Comparison of ENCODE assay signal across 16 cellular contexts in genomic region chr11:93251922-93252321, GRCh38. TPM values are rescaled to one million over a fixed set of nuclear protein-coding genes. Genes with fewer than 3 reads are reported as not detected.
DNase-seq lines count a peak whose midpoint lies in the region; ATAC-seq, FAIRE-seq and TF ChIP-seq lines count a peak whose summit lies in the region.
"Had no signal": no experiment of that assay in that cellular context is flagged by ENCODE, and none has a peak within 500 bp of the region (broad histone marks: within the 10 kb centered on the region; RNA-seq: fewer than 3 reads in every experiment).

No MANE protein-coding gene starts in this region.

- H3K9ac ChIP-seq in HepG2 (ENCODE audit: insufficient read depth, low read depth, low read length) = no peak overlapping the region
- no peak overlapping the region for H3K9ac ChIP-seq in endodermal cell (ENCODE audit: extremely low read depth, low read length, poor library complexity, severe bottlenecking)
- H3K9ac ChIP-seq: BLaER1 treated with 17β-estradiol and CSF1 and Interleukin-3, amounts not matched to agents 10 nM and 100 nM had no signal

- CTCF ChIA-PET in HepG2 (lab: Yijun Ruan, JAX; ENCODE audit: low intra/inter-chr PET ratio, low total read pairs) = no interaction called here

- H4K20me1 ChIP-seq in HepG2 (ENCODE audit: insufficient read depth, low read length) = no peaks in the 10 kb centered on the region
- H4K20me1 ChIP-seq: BLaER1 treated with 17β-estradiol and CSF1 and Interleukin-3, amounts not matched to agents 10 nM and 100 nM had no signal

- TF ChIP-seq POLR2A in right lobe of liver (IDR thresholded peaks at IDR 0.05) = no peak
- no peak for TF ChIP-seq POLR2A in HepG2 (IDR thresholded peaks at IDR 0.05; ENCODE audit: insufficient read depth in 1 of 2, low read depth in 2 of 2, low read length in 2 of 2)

- H3K27me3 Mint-ChIP-seq in endodermal cell (ENCODE audit: insufficient read depth) = peaks cover 4% of the 10 kb centered on the region
- H3K27me3 Mint-ChIP-seq: CD4-positive, CD25-positive, alpha-beta regulatory T cell had no signal

- no peak overlapping the region for H3K27ac ChIP-seq in right lobe of liver
- no peak overlapping the region for H3K27ac ChIP-seq in HepG2 (ENCODE audit: extremely low read length, insufficient read depth, low read length)
- no peak overlapping the region for H3K27ac ChIP-seq in endodermal cell (ENCODE audit: low read depth, low read length)
- no peak overlapping the region for H3K27ac ChIP-seq in small intestine (ENCODE audit: low read depth in 1 of 2, low read length in 1 of 2)
- H3K27ac ChIP-seq: BLaER1 treated with 17β-estradiol and CSF1 and Interleukin-3, amounts not matched to agents 10 nM and 100 nM had no signal

- no peak overlapping the region for H3K4me2 ChIP-seq in HepG2 (ENCODE audit: low read depth, low read length)
- H3K4me2 ChIP-seq: BLaER1 treated with 17β-estradiol and CSF1 and Interleukin-3, amounts not matched to agents 10 nM and 100 nM had no signal

- H3K36me3 Mint-ChIP-seq in endodermal cell (ENCODE audit: low read depth) = no peaks in the 10 kb centered on the region
- H3K36me3 Mint-ChIP-seq: CD4-positive, CD25-positive, alpha-beta regulatory T cell had no signal

- H3K9me3 Mint-ChIP-seq in endodermal cell = peaks cover 5% of the 10 kb centered on the region

- H3K9me3 ChIP-seq in right lobe of liver = no peaks in the 10 kb centered on the region
- no peaks in the 10 kb centered on the region for H3K9me3 ChIP-seq in HepG2 (ENCODE audit: low read length)
- no peaks in the 10 kb centered on the region for H3K9me3 ChIP-seq in endodermal cell (ENCODE audit: control insufficient read depth, low read length)
- no peaks in the 10 kb centered on the region for H3K9me3 ChIP-seq in small intestine (ENCODE audit: control insufficient read depth, low read depth)
- H3K9me3 ChIP-seq: BLaER1 treated with 17β-estradiol and CSF1 and Interleukin-3, amounts not matched to agents 10 nM and 100 nM had no signal

- H3K27me3 ChIP-seq in right lobe of liver = no peaks in the 10 kb centered on the region
- H3K27me3 ChIP-seq in HepG2 (ENCODE audit: control insufficient read depth in 1 of 2, insufficient read depth in 2 of 2, low read length in 2 of 2) = no peaks in the 10 kb centered on the region
- H3K27me3 ChIP-seq in endodermal cell (ENCODE audit: control insufficient read depth, insufficient read depth, low read length, poor library complexity, severe bottlenecking) = no peaks in the 10 kb centered on the region
- no peaks in the 10 kb centered on the region for H3K27me3 ChIP-seq in small intestine (ENCODE audit: control insufficient read depth in 2 of 2, insufficient read depth in 2 of 2, low read length in 2 of 2)
- H3K27me3 ChIP-seq: BLaER1 treated with 17β-estradiol and CSF1 and Interleukin-3, amounts not matched to agents 10 nM and 100 nM had no signal

- no peak overlapping the region for H3K27ac Mint-ChIP-seq in endodermal cell
- H3K27ac Mint-ChIP-seq: CD4-positive, CD25-positive, alpha-beta regulatory T cell had no signal

- TF ChIP-seq CTCF in right lobe of liver (IDR thresholded peaks at IDR 0.05) (peak in 1 of 4 donors; percentile 23), HepG2 (CRISPR knock-in tag; IDR thresholded peaks at IDR 0.05) (no peak), endodermal cell (conservative IDR thresholded peaks at IDR 0.05) (peak; percentile 71)

- ATAC-seq in right lobe of liver (peak in 3 of 4 donors; percentile 29 to 71 (median 29)), HepG2 (no peak), left colon (peak; percentile 52), HG03460 (IDR thresholded peaks at IDR 0.05; ENCODE audit: unreplicated experiment) (no peak)

- no peak overlapping the region for H3K4me3 Mint-ChIP-seq in endodermal cell
- H3K4me3 Mint-ChIP-seq: CD4-positive, CD25-positive, alpha-beta regulatory T cell had no signal

- no TSS peak for BruUV-seq in HepG2 (replicated peaks; lab: Mats Ljungman, UMichigan)

- DNase-seq in right lobe of liver = no peak
- DNase-seq in HepG2 (ENCODE audit: low spot score) = no peak
- no peak for DNase-seq in endodermal cell
- no peak for DNase-seq in left colon
- DNase-seq in small intestine = peak; percentile 19
- DNase-seq in activated T-cell treated with anti-CD3 and anti-CD28 coated beads, Interleukin-2, amount 50 U/mL, for 48 hours = no peak
- no peak for DNase-seq in activated T-cell treated with anti-CD3 and anti-CD28 coated beads for 4 hours
- DNase-seq: 8988T; AML-193; CD4-positive, CD25-positive, alpha-beta regulatory T cell; DMS79 treated with DMSO at 0.1 percent for 48 hours; GDM1 had no signal

- no peaks in the 10 kb centered on the region for H3K79me2 ChIP-seq in HepG2 (ENCODE audit: insufficient read depth, low read length)

- no peak for TF ChIP-seq RAD21 in HepG2 (CRISPR knock-in tag; IDR thresholded peaks at IDR 0.05)

- POLR2A ChIA-PET in HepG2 (lab: Yijun Ruan, JAX) = no interaction called here

- intact Hi-C loops in right lobe of liver (cut with DNase I) = no loop called here
- intact Hi-C loops in HepG2 (cut with micrococcal nuclease; ENCODE audit: unreplicated experiment) = no loop called here
- intact Hi-C loops in left colon (cut with DNase I, micrococcal nuclease) = no loop called here

- 100% methylated on average over 1 of the region's 1 CpG for WGBS in right lobe of liver (ENCODE audit: insufficient coverage, low coverage, low lambda C conversion rate, missing lambda C conversion rate)
- 0% methylated on average over 1 of the region's 1 CpG for WGBS in HepG2 (ENCODE audit: low lambda C conversion rate)
- 87 to 100% methylated on average over 1 of the region's 1 CpG for WGBS in endodermal cell (ENCODE audit: insufficient coverage in 1 of 2, insufficient read length in 1 of 2), 2 experiments
- 79 to 92% (median 87%) methylated on average over 1 of the region's 1 CpG for whole genome bisulfite sequencing in small intestine, 3 donors

- peaks cover 14% of the 10 kb centered on the region for H3K4me1 Mint-ChIP-seq in endodermal cell
- H3K4me1 Mint-ChIP-seq: CD4-positive, CD25-positive, alpha-beta regulatory T cell had no signal

- FAIRE-seq in HepG2 (lab: Jason Lieb, UNC) = no peak
- no peak for FAIRE-seq in small intestine (lab: Jason Lieb, UNC)
- FAIRE-seq: GM19239, HTR-8/SVneo had no signal

- no peak overlapping the region for H3K4me3 ChIP-seq in right lobe of liver
- no peak overlapping the region for H3K4me3 ChIP-seq in HepG2 (replicated peaks in 1 of 3; ENCODE audit: insufficient read depth in 1 of 3, low read depth in 2 of 3, low read length in 3 of 3)
- H3K4me3 ChIP-seq in endodermal cell (ENCODE audit: low read length) = no peak overlapping the region
- no peak overlapping the region for H3K4me3 ChIP-seq in small intestine (ENCODE audit: low read depth in 1 of 2, low read length in 2 of 2)
- H3K4me3 ChIP-seq: BLaER1 treated with 17β-estradiol and CSF1 and Interleukin-3, amounts not matched to agents 10 nM and 100 nM had no signal

- H3K36me3 ChIP-seq in right lobe of liver (no peaks in the 10 kb centered on the region), HepG2 (replicated peaks in 1 of 2; ENCODE audit: control insufficient read depth in 1 of 2, insufficient read depth in 2 of 2, low read length in 2 of 2) (no peaks in the 10 kb centered on the region), endodermal cell (ENCODE audit: control insufficient read depth, insufficient read depth, low read length) (no peaks in the 10 kb centered on the region), small intestine (ENCODE audit: control insufficient read depth in 2 of 2, insufficient read depth in 2 of 2, low read length in 2 of 2) (no peaks in the 10 kb centered on the region)
- H3K36me3 ChIP-seq: BLaER1 treated with 17β-estradiol and CSF1 and Interleukin-3, amounts not matched to agents 10 nM and 100 nM had no signal

- no peak overlapping the region for H2AFZ ChIP-seq in HepG2 (ENCODE audit: low read length)

- no peak for TF ChIP-seq EP300 in HepG2 (IDR thresholded peaks at IDR 0.05; ENCODE audit: low read depth in 2 of 2, low read length in 2 of 2)
- no peak for TF ChIP-seq EP300 in HepG2 (CRISPR knock-in tag; IDR thresholded peaks at IDR 0.05; ENCODE audit: borderline replicate concordance)

- H3K4me1 ChIP-seq in right lobe of liver (no peaks in the 10 kb centered on the region), HepG2 (ENCODE audit: insufficient read depth, low read length) (no peaks in the 10 kb centered on the region), endodermal cell (ENCODE audit: control insufficient read depth, insufficient read depth, low read length) (no peaks in the 10 kb centered on the region), small intestine (ENCODE audit: control insufficient read depth in 2 of 2, insufficient read depth in 1 of 2, low read depth in 1 of 2, low read length in 1 of 2) (no peaks in the 10 kb centered on the region)

- in situ Hi-C loops in HepG2 (cut with HindIII; ENCODE audit: extremely low pct_ligation_motif_present, low pct_unique_long_range_greater_than_20kb) = no loop called here

RNA-seq across cellular contexts. Expression of gene SLC36A4, which starts 54.1 kb away (rescaled TPM):
- 10 to 100 TPM in 1 of 6 experiments, 1 to 10 TPM in 5; 3.2 to 10.7 (median 6.5) TPM for total RNA-seq in right lobe of liver
- total RNA-seq in HepG2 (2016; rRNA removed; fragmentation: Illumina TruSeq; extraction: Trizol) = 7.3 and 7.5 TPM in 2 replicates
- 3.3 and 4.0 TPM in 2 replicates for total RNA-seq in HepG2 (2016; cell fraction: cytosol; rRNA removed; fragmentation: Illumina TruSeq; extraction: Trizol; ENCODE audit: low read depth)
- total RNA-seq in HepG2 (2016; cell fraction: insoluble cytoplasmic fraction; rRNA removed; fragmentation: Illumina TruSeq; extraction: Trizol) = 6.9 and 7.0 TPM in 2 replicates
- total RNA-seq in HepG2 (2016; cell fraction: membrane; rRNA removed; fragmentation: Illumina TruSeq; extraction: Trizol) = 9.8 and 10.5 TPM in 2 replicates
- total RNA-seq in HepG2 (2016; cell fraction: nucleus; rRNA removed; fragmentation: Illumina TruSeq; extraction: Trizol) = 14.4 and 16.9 TPM in 2 replicates
- 9.5 and 10.2 TPM in 2 replicates for polyA plus RNA-seq in HepG2 (2011; rRNA removed)
- polyA plus RNA-seq in HepG2 (2011; cell fraction: cytosol; rRNA removed) = 6.1 and 11.9 TPM in 2 replicates
- polyA plus RNA-seq in HepG2 (2011; cell fraction: nucleus; rRNA removed) = 4.3 and 6.3 TPM in 2 replicates
- polyA plus RNA-seq in HepG2 (2012) = 15.9 and 18.0 TPM in 2 replicates
- polyA plus RNA-seq in HepG2 (2016; cell fraction: cytosol; fragmentation: Illumina TruSeq; extraction: Trizol; ENCODE audit: low read depth) = 7.0 and 8.6 TPM in 2 replicates
- 10.9 and 11.9 TPM in 2 replicates for polyA plus RNA-seq in HepG2 (2016; cell fraction: insoluble cytoplasmic fraction; fragmentation: Illumina TruSeq; extraction: Trizol; ENCODE audit: low read depth)
- polyA plus RNA-seq in HepG2 (2016; cell fraction: membrane; fragmentation: Illumina TruSeq; extraction: Trizol; ENCODE audit: low read depth) = 11.4 and 12.4 TPM in 2 replicates
- polyA plus RNA-seq in HepG2 (2016; cell fraction: nucleus; fragmentation: Illumina TruSeq; extraction: Trizol; ENCODE audit: insufficient read depth, low read depth) = 14.8 and 16.9 TPM in 2 replicates
- 5.4 and 23.7 TPM in 2 replicates for polyA minus RNA-seq in HepG2 (2011; rRNA and poly(A)+ RNA removed; ENCODE audit: low replicate concordance)
- polyA minus RNA-seq in HepG2 (2011; cell fraction: cytosol; rRNA and poly(A)+ RNA removed) = 7.6 and 8.7 TPM in 2 replicates
- 34.5 and 37.7 TPM in 2 replicates for polyA minus RNA-seq in HepG2 (2011; cell fraction: nucleus; rRNA and poly(A)+ RNA removed)
- 10 to 100 TPM; 31.7 to 47.5 TPM for total RNA-seq in endodermal cell
- polyA plus RNA-seq in endodermal cell (2013, experiment 1 of 2) = 37.5 TPM
- 32.6 TPM for polyA plus RNA-seq in endodermal cell (2013, experiment 2 of 2)
- 10 to 100 TPM; 10.6 to 10.8 TPM for total RNA-seq in left colon
- 1 to 10 TPM in 2 of 3 donors, under 1 TPM in 1; 0.45 to 3.4 (median 1.4) TPM for polyA plus RNA-seq in small intestine

Comparison
In these comparisons a context has a peak if more than half of its experiments do, and no peak if none do; other contexts are left out.
1. ATAC-seq: peak in right lobe of liver (3 of 4) and left colon (single experiment); none in HepG2 (single experiment) and HG03460 (single experiment).